Comparison of ENCODE assay signal across 19 cellular contexts in genomic region chr4:9949573-9949972, GRCh38.
DNase-seq lines count a peak whose midpoint lies in the region; ATAC-seq, FAIRE-seq and TF ChIP-seq lines count a peak whose summit lies in the region.
"Had no signal": no experiment of that assay in that cellular context is flagged by ENCODE, and none has a peak within 500 bp of the region (broad histone marks: within the 10 kb centered on the region; RNA-seq: fewer than 3 reads in every experiment).

No MANE protein-coding gene starts in this region.

- in situ Hi-C loops in GM13976 (cut with MboI; ENCODE audit: low sequenced_read_pairs, unreplicated experiment): no loop called here

- H3K4me1 ChIP-seq in GM23338 (ENCODE audit: insufficient read depth): peaks cover 4% of the 10 kb centered on the region; the same call in 1 of the 2 replicates
- H3K4me1 ChIP-seq in H1 (replicated peaks in 1 of 4; ENCODE audit: control insufficient read depth in 3 of 4, insufficient read depth in 4 of 4, low read length in 3 of 4): peaks cover 0 to 4% (median 0%) of the 10 kb centered on the region in 4 experiments; a peak in 1 of 7 replicates
- H3K4me1 ChIP-seq in neural progenitor cell: no peaks in the 10 kb centered on the region
- H3K4me1 ChIP-seq: BLaER1 treated with 17β-estradiol and CSF1 and Interleukin-3, amounts not matched to agents 10 nM and 100 nM had no signal

- H2AK5ac ChIP-seq in H1 (ENCODE audit: low read depth, low read length): no peak overlapping the region

- H2BK5ac ChIP-seq in H1 (ENCODE audit: low read depth, low read length): no peak overlapping the region

- H2BK20ac ChIP-seq in H1 (ENCODE audit: low read length): no peak overlapping the region

- no peaks in the 10 kb centered on the region for H3F3A ChIP-seq in GM23338 (replicated peaks; ENCODE audit: low read depth)
- H3F3A ChIP-seq in neural progenitor cell (ENCODE audit: low read depth): no peaks in the 10 kb centered on the region

- H3K9me3 Mint-ChIP-seq in GM23338 (no peaks in the 10 kb centered on the region), neural progenitor cell (no peaks in the 10 kb centered on the region)
- H3K9me3 Mint-ChIP-seq: CD8-positive, alpha-beta T cell had no signal

- H3K4me1 Mint-ChIP-seq in GM23338: peaks cover 12% of the 10 kb centered on the region
- peaks cover 9% of the 10 kb centered on the region for H3K4me1 Mint-ChIP-seq in neural progenitor cell
- H3K4me1 Mint-ChIP-seq: B cell had no signal

- no peaks in the 10 kb centered on the region for H3K79me1 ChIP-seq in H1 (ENCODE audit: low read depth, low read length)

- H4K5ac ChIP-seq in H1 (ENCODE audit: insufficient read length, low read depth, low read length): no peak overlapping the region

- H2AFZ ChIP-seq in GM23338: no peak overlapping the region
- H2AFZ ChIP-seq in H1 (ENCODE audit: low read length): no peak overlapping the region
- no peak overlapping the region for H2AFZ ChIP-seq in neural progenitor cell (replicated peaks)

- no peak overlapping the region for H3K4ac ChIP-seq in H1 (replicated peaks; ENCODE audit: insufficient read length, low read depth, low read length)

- H3K9me3 ChIP-seq in H1 (ENCODE audit: insufficient read depth in 2 of 2, low read depth in 1 of 2, low read length in 1 of 2) (no peaks in the 10 kb centered on the region), neural progenitor cell (ENCODE audit: low read depth) (no peaks in the 10 kb centered on the region)
- H3K9me3 ChIP-seq: BLaER1 treated with 17β-estradiol and CSF1 and Interleukin-3, amounts not matched to agents 10 nM and 100 nM had no signal

- no peak for TF ChIP-seq RAD21 in H1 (IDR thresholded peaks at IDR 0.05 in 1 of 2, conservative IDR thresholded peaks at IDR 0.05 in 1 of 2; ENCODE audit: low read depth in 2 of 2, low read length in 2 of 2)

- H3K79me2 ChIP-seq in GM23338 (replicated peaks; ENCODE audit: insufficient read depth) (no peaks in the 10 kb centered on the region), H1 (ENCODE audit: control insufficient read depth in 1 of 2, insufficient read depth in 2 of 2, low read length in 2 of 2) (no peaks in the 10 kb centered on the region), neural progenitor cell (ENCODE audit: low read depth) (no peaks in the 10 kb centered on the region)

- no peaks in the 10 kb centered on the region for H3K23me2 ChIP-seq in H1 (ENCODE audit: low read depth, low read length)

- no peak overlapping the region for H4K91ac ChIP-seq in H1 (replicated peaks; ENCODE audit: insufficient read length, low read length)

- H3K4me3 ChIP-seq in GM23338 (no peak overlapping the region), H1 (ENCODE audit: extremely low read depth in 1 of 4, insufficient read depth in 2 of 4, low read depth in 3 of 4, low read length in 4 of 4) (no peak overlapping the region), neural progenitor cell (no peak overlapping the region)
- H3K4me3 ChIP-seq: BLaER1 treated with 17β-estradiol and CSF1 and Interleukin-3, amounts not matched to agents 10 nM and 100 nM; GM12878; K562 had no signal

- H3K36me3 ChIP-seq in GM23338 (ENCODE audit: insufficient read depth): no peaks in the 10 kb centered on the region
- no peaks in the 10 kb centered on the region for H3K36me3 ChIP-seq in H1 (ENCODE audit: control insufficient read depth in 2 of 4, insufficient read depth in 4 of 4, low read length in 3 of 4)
- H3K36me3 ChIP-seq in neural progenitor cell: no peaks in the 10 kb centered on the region

- TF ChIP-seq EP300 in H1 (IDR thresholded peaks at IDR 0.05; ENCODE audit: borderline replicate concordance in 1 of 2, low read depth in 2 of 2, low read length in 2 of 2): no peak

- H4K20me1 ChIP-seq in GM23338 (replicated peaks; ENCODE audit: insufficient read depth): no peaks in the 10 kb centered on the region
- no peaks in the 10 kb centered on the region for H4K20me1 ChIP-seq in H1 (replicated peaks in 1 of 2; ENCODE audit: control insufficient read depth in 1 of 2, insufficient read depth in 2 of 2, low read length in 2 of 2)
- no peaks in the 10 kb centered on the region for H4K20me1 ChIP-seq in neural progenitor cell (ENCODE audit: low read depth)

- CTCF ChIA-PET in H1 (lab: Charles Lee; ENCODE audit: partially characterized antibody): interaction anchor here (1.1 to 2.8 kb wide), 6 partner anchors 10 to 187 kb away, joined by 3 to 13 read pairs (median 4); no protein-coding TSS in a partner anchor

- no peak overlapping the region for H3K4me3 Mint-ChIP-seq in GM23338
- no peak overlapping the region for H3K4me3 Mint-ChIP-seq in neural progenitor cell
- H3K4me3 Mint-ChIP-seq: B cell; CD8-positive, alpha-beta T cell had no signal

- TF ChIP-seq POLR2A in H1 (IDR thresholded peaks at IDR 0.05; ENCODE audit: control extremely low read depth in 1 of 2, low read depth in 2 of 2, low read length in 2 of 2): no peak

- H3K18ac ChIP-seq in H1 (ENCODE audit: extremely low read depth, low read length): no peak overlapping the region

- H3K23ac ChIP-seq in H1 (ENCODE audit: insufficient read length): no peak overlapping the region

- no peak overlapping the region for H3K27ac ChIP-seq in GM23338 (ENCODE audit: low read depth)
- H3K27ac ChIP-seq in H1 (ENCODE audit: low read depth, low read length): no peak overlapping the region
- no peak overlapping the region for H3K27ac ChIP-seq in neural progenitor cell
- H3K27ac ChIP-seq: BLaER1 treated with 17β-estradiol and CSF1 and Interleukin-3, amounts not matched to agents 10 nM and 100 nM had no signal

- peak; percentile 40; the same call in 2 of the 3 replicates for ATAC-seq in GM23338
- no peak for ATAC-seq in GM21576 (IDR thresholded peaks at IDR 0.05; ENCODE audit: unreplicated experiment)
- no peak for ATAC-seq in HG03342 (IDR thresholded peaks at IDR 0.05; ENCODE audit: unreplicated experiment)
- ATAC-seq: CD8-positive, alpha-beta T cell; GM12878; K562 had no signal

- H3K56ac ChIP-seq in H1 (replicated peaks; ENCODE audit: insufficient read length, low read depth, low read length): no peak overlapping the region

- no peaks in the 10 kb centered on the region for H3K9me2 ChIP-seq in GM23338 (ENCODE audit: insufficient read depth)

- H2BK12ac ChIP-seq in H1 (ENCODE audit: low read depth, low read length): no peak overlapping the region

- POLR2A ChIA-PET in H1 (lab: Charles Lee; ENCODE audit: partially characterized antibody): no interaction called here

- H3K27ac Mint-ChIP-seq in GM23338 (no peak overlapping the region), neural progenitor cell (no peak overlapping the region)
- H3K27ac Mint-ChIP-seq: B cell; CD8-positive, alpha-beta T cell had no signal

- peaks cover 12% of the 10 kb centered on the region for H3K27me3 Mint-ChIP-seq in GM23338 (ENCODE audit: insufficient read depth, low read depth, poor library complexity)
- H3K27me3 Mint-ChIP-seq in neural progenitor cell (ENCODE audit: insufficient read depth, low read depth): peaks cover 4% of the 10 kb centered on the region

- no peak overlapping the region for H2BK120ac ChIP-seq in H1 (replicated peaks; ENCODE audit: low read depth, low read length)

- FAIRE-seq in H1 (lab: Jason Lieb, UNC): no peak
- FAIRE-seq: GM12878, H54, HTR-8/SVneo, K562 had no signal

- no peak for TF ChIP-seq CTCF in GM23338 (conservative IDR thresholded peaks at IDR 0.05; ENCODE audit: low read depth in 2 of 2)
- TF ChIP-seq CTCF in H1 (IDR thresholded peaks at IDR 0.05; ENCODE audit: control extremely low read depth in 1 of 3, insufficient read depth in 1 of 3, low read depth in 1 of 3, low read length in 3 of 3): no peak
- TF ChIP-seq CTCF in neural progenitor cell (IDR thresholded peaks at IDR 0.05): no peak
- no peak for TF ChIP-seq CTCF in GM13976 (IDR thresholded peaks at IDR 0.05; ENCODE audit: borderline replicate concordance, control extremely low read depth, extremely low read depth, insufficient read depth, missing control alignments)

- no peak overlapping the region for H4K8ac ChIP-seq in H1 (ENCODE audit: extremely low read depth, insufficient read depth, low read length)

- H3K4me2 ChIP-seq in GM23338 (no peak overlapping the region), H1 (ENCODE audit: insufficient read depth in 1 of 2, low read depth in 2 of 2, low read length in 2 of 2) (no peak overlapping the region), neural progenitor cell (no peak overlapping the region)
- H3K4me2 ChIP-seq: BLaER1 treated with 17β-estradiol and CSF1 and Interleukin-3, amounts not matched to agents 10 nM and 100 nM had no signal

- no peaks in the 10 kb centered on the region for H3K36me3 Mint-ChIP-seq in GM23338 (ENCODE audit: low read depth)
- H3K36me3 Mint-ChIP-seq in neural progenitor cell: no peaks in the 10 kb centered on the region
- H3K36me3 Mint-ChIP-seq: CD8-positive, alpha-beta T cell had no signal

- H3K9ac ChIP-seq in H1 (replicated peaks in 1 of 4; ENCODE audit: extremely low read depth in 1 of 4, low read depth in 3 of 4, low read length in 3 of 4): no peak overlapping the region
- H3K9ac ChIP-seq in neural progenitor cell: no peak overlapping the region
- H3K9ac ChIP-seq: BLaER1 treated with 17β-estradiol and CSF1 and Interleukin-3, amounts not matched to agents 10 nM and 100 nM had no signal

- H3K27me3 ChIP-seq in GM23338 (ENCODE audit: insufficient read depth): no peaks in the 10 kb centered on the region
- H3K27me3 ChIP-seq in H1 (replicated peaks in 1 of 4; ENCODE audit: control insufficient read depth in 3 of 4, extremely low read depth in 1 of 4, insufficient read depth in 3 of 4, low read length in 3 of 4): no peaks in the 10 kb centered on the region
- H3K27me3 ChIP-seq in neural progenitor cell: no peaks in the 10 kb centered on the region
- H3K27me3 ChIP-seq: BLaER1 treated with 17β-estradiol and CSF1 and Interleukin-3, amounts not matched to agents 10 nM and 100 nM had no signal

- H3K14ac ChIP-seq in H1 (ENCODE audit: insufficient read length): no peak overlapping the region

- WGBS in H1 (ENCODE audit: extremely low coverage in 1 of 2, insufficient coverage in 1 of 2, insufficient read length in 1 of 2, insufficient replicate concordance in 2 of 2, low coverage in 1 of 2, low lambda C conversion rate in 2 of 2, missing lambda C conversion rate in 1 of 2), 2 experiments: 77% methylated on average over 2 of the region's 2 CpGs; no CpG with 5 or more reads in 1 of the 2 experiments

- peak; percentile 8 for DNase-seq in GM23338 (ENCODE audit: low spot score)
- peak in 1 of 2 experiments; percentile 28 for DNase-seq in H1 (ENCODE audit: low read depth in 1 of 2, low spot score in 2 of 2)
- DNase-seq in left kidney (ENCODE audit: low read depth, low spot score): peak; percentile 55
- DNase-seq in neural progenitor cell (ENCODE audit: low spot score): peak; percentile 7
- no peak for DNase-seq in GM13976 (ENCODE audit: low spot score)
- DNase-seq: Calu3; CD8-positive, alpha-beta T cell; DND-41; EL; HCEC 1CT; IMR-90 had no signal

- H2BK15ac ChIP-seq in H1 (ENCODE audit: low read length): 0 out of 2 replicates have a peak overlapping the region, but pooled peaks have one; percentile 8

TF ChIP-seq in GM23338, 12 proteins besides CTCF, POLR2A, EP300 and RAD21 (continues in another document):
- TF ChIP-seq ZNF114 (CRISPR knock-in tag; IDR thresholded peaks at IDR 0.05) (no peak), POLR2AphosphoS5 (IDR thresholded peaks at IDR 0.05; ENCODE audit: low read depth) (no peak)

TF ChIP-seq in H1, 55 proteins besides CTCF, POLR2A, EP300 and RAD21:
- no peak for TF ChIP-seq BRCA1 (IDR thresholded peaks at IDR 0.05; ENCODE audit: low read depth, low read length)
- TF ChIP-seq ZNF274 (IDR thresholded peaks at IDR 0.05; ENCODE audit: borderline replicate concordance, extremely low read depth, low read length): no peak
